9 cellular contexts compared by ENCODE assay signal in the genomic region with DNA sequence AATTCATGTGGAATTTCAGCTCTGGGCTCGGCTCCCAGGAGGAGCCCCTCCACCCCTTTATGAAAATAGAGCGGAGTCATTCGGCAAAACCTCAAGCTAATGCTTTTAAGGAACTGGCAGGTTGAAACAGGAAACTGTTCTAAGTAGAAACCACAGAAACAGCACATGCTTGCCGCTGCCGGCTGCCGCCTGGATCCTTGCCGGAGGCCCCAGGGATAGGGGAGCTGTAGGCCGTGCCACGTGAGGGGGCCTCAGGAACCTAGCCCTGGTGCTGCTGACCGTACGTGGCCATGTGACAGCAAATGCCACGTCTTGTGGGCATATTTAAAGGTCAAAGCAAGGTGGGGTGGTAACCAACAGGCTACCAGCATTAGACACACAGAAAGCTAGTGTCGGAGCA.
DNase-seq lines count a peak whose midpoint lies in the region; FAIRE-seq and TF ChIP-seq lines count a peak whose summit lies in the region.
"Had no signal": no experiment of that assay in that cellular context is flagged by ENCODE, and none has a peak within 500 bp of the region (broad histone marks: within the 10 kb centered on the region; RNA-seq: fewer than 3 reads in every experiment).

No MANE protein-coding gene starts in this region.

- H3K4me3 ChIP-seq in left ventricle myocardium inferior (no peak overlapping the region), spleen (peak overlapping the region in 1 of 8 donors; percentile 3), endodermal cell (ENCODE audit: low read length) (no peak overlapping the region)

- H3K9ac ChIP-seq in endodermal cell (ENCODE audit: extremely low read depth, low read length, poor library complexity, severe bottlenecking) = no peak overlapping the region

- H3K4me1 ChIP-seq in left ventricle myocardium inferior (peaks cover 27% of the 10 kb centered on the region), spleen (peaks cover 9 to 29% (median 20%) of the 10 kb centered on the region in 6 donors), endodermal cell (ENCODE audit: control insufficient read depth, insufficient read depth, low read length) (no peaks in the 10 kb centered on the region)

- 13 to 19% (median 14%) methylated on average over 12 to 13 of the region's 13 CpGs for WGBS in spleen, 5 donors
- 93% methylated on average over 4 to 13 of the region's 13 CpGs for WGBS in endodermal cell (ENCODE audit: insufficient coverage in 1 of 2, insufficient read length in 1 of 2), 2 experiments

- H3K27ac ChIP-seq in left ventricle myocardium inferior (replicated peaks) = peak overlapping the region; percentile 68
- peak overlapping the region in 4 of 8 donors; percentile 34 to 50 (median 37) for H3K27ac ChIP-seq in spleen
- no peak overlapping the region for H3K27ac ChIP-seq in endodermal cell (ENCODE audit: low read depth, low read length)

- H3K4me1 Mint-ChIP-seq in activated T-helper 2 cell treated with anti-CD3 and anti-CD28 coated beads, Interferon-gamma antibody, Interleukin-2, Interleukin-4, amounts not matched to agents 10 μg/mL and 5 μg/mL and 100 μg/mL, durations not matched to agents 14 hours and 24 hours and 36 hours (ENCODE audit: low read depth) = peaks cover 33% of the 10 kb centered on the region
- peaks cover 2% of the 10 kb centered on the region for H3K4me1 Mint-ChIP-seq in endodermal cell

- no peaks in the 10 kb centered on the region for H3K36me3 Mint-ChIP-seq in activated T-helper 2 cell treated with anti-CD3 and anti-CD28 coated beads, Interferon-gamma antibody, Interleukin-2, Interleukin-4, amounts not matched to agents 10 μg/mL and 5 μg/mL and 100 μg/mL, durations not matched to agents 14 hours and 24 hours and 36 hours (ENCODE audit: low read depth)
- no peaks in the 10 kb centered on the region for H3K36me3 Mint-ChIP-seq in endodermal cell (ENCODE audit: low read depth)

- H3K27me3 ChIP-seq in left ventricle myocardium inferior (ENCODE audit: low read depth) = no peaks in the 10 kb centered on the region
- H3K27me3 ChIP-seq in spleen (replicated peaks in 1 of 7) = peaks cover 0 to 18% (median 0%) of the 10 kb centered on the region in 7 donors
- H3K27me3 ChIP-seq in endodermal cell (ENCODE audit: control insufficient read depth, insufficient read depth, low read length, poor library complexity, severe bottlenecking) = no peaks in the 10 kb centered on the region

- TF ChIP-seq CTCF in left ventricle myocardium inferior (IDR thresholded peaks at IDR 0.05; ENCODE audit: borderline replicate concordance) (no peak), spleen (IDR thresholded peaks at IDR 0.05 in 8 of 11, conservative IDR thresholded peaks at IDR 0.05 in 3 of 11) (no peak), endodermal cell (conservative IDR thresholded peaks at IDR 0.05) (no peak)

- peak overlapping the region; percentile 20 for H3K27ac Mint-ChIP-seq in activated T-helper 2 cell treated with anti-CD3 and anti-CD28 coated beads, Interferon-gamma antibody, Interleukin-2, Interleukin-4, amounts not matched to agents 10 μg/mL and 5 μg/mL and 100 μg/mL, durations not matched to agents 14 hours and 24 hours and 36 hours
- H3K27ac Mint-ChIP-seq in endodermal cell = no peak overlapping the region

- intact Hi-C loops in activated T-helper 2 cell treated with anti-CD3 and anti-CD28 coated beads, Interferon-gamma antibody, Interleukin-2, Interleukin-4, amounts not matched to agents 10 μg/mL and 5 μg/mL and 100 μg/mL, durations not matched to agents 14 hours and 24 hours and 36 hours (cut with micrococcal nuclease) = loop anchor here (5.0 kb wide), 1 partner anchor 76 kb away; no protein-coding TSS in a partner anchor
- intact Hi-C loops in left ventricle myocardium inferior (cut with micrococcal nuclease) = no loop called here
- intact Hi-C loops in spleen (cut with DNase I; ENCODE audit: low total_unique reads) = no loop called here

- TF ChIP-seq POLR2A in spleen (IDR thresholded peaks at IDR 0.05) = no peak

- peak; percentile 35 for DNase-seq in GM18507 (ENCODE audit: extremely low spot score, insufficient read length, low read depth)
- DNase-seq in NAMALWA (ENCODE audit: low spot score) = peak; percentile 29
- peak; percentile 26 for DNase-seq in activated T-helper 2 cell treated with anti-CD3 and anti-CD28 coated beads, Interferon-gamma antibody, Interleukin-2, Interleukin-4, amounts not matched to agents 10 μg/mL and 5 μg/mL and 100 μg/mL, durations not matched to agents 14 hours and 24 hours and 36 hours (ENCODE audit: low spot score)
- peak; percentile 72 for DNase-seq in left ventricle myocardium inferior
- peak; percentile 88 for DNase-seq in spleen
- no peak for DNase-seq in 8988T
- no peak for DNase-seq in NCI-H526 treated with DMSO at 0.1 percent for 48 hours (lab: John Stamatoyannopoulos, UW)
- no peak for DNase-seq in endodermal cell

- peak; percentile 80 for FAIRE-seq in GM18507 (lab: Jason Lieb, UNC)

- no peak overlapping the region for H3K4me3 Mint-ChIP-seq in activated T-helper 2 cell treated with anti-CD3 and anti-CD28 coated beads, Interferon-gamma antibody, Interleukin-2, Interleukin-4, amounts not matched to agents 10 μg/mL and 5 μg/mL and 100 μg/mL, durations not matched to agents 14 hours and 24 hours and 36 hours (ENCODE audit: low read depth)
- H3K4me3 Mint-ChIP-seq in endodermal cell = no peak overlapping the region
- H3K4me3 Mint-ChIP-seq: neural crest cell had no signal

- peaks cover 23% of the 10 kb centered on the region for H3K27me3 Mint-ChIP-seq in activated T-helper 2 cell treated with anti-CD3 and anti-CD28 coated beads, Interferon-gamma antibody, Interleukin-2, Interleukin-4, amounts not matched to agents 10 μg/mL and 5 μg/mL and 100 μg/mL, durations not matched to agents 14 hours and 24 hours and 36 hours (ENCODE audit: low read depth)
- H3K27me3 Mint-ChIP-seq in endodermal cell (ENCODE audit: insufficient read depth) = no peaks in the 10 kb centered on the region

- H3K9me3 Mint-ChIP-seq in activated T-helper 2 cell treated with anti-CD3 and anti-CD28 coated beads, Interferon-gamma antibody, Interleukin-2, Interleukin-4, amounts not matched to agents 10 μg/mL and 5 μg/mL and 100 μg/mL, durations not matched to agents 14 hours and 24 hours and 36 hours = no peaks in the 10 kb centered on the region
- peaks cover 7% of the 10 kb centered on the region for H3K9me3 Mint-ChIP-seq in endodermal cell

- H3K36me3 ChIP-seq in left ventricle myocardium inferior (no peaks in the 10 kb centered on the region), spleen (no peaks in the 10 kb centered on the region), endodermal cell (ENCODE audit: control insufficient read depth, insufficient read depth, low read length) (no peaks in the 10 kb centered on the region)

- H3K9me3 ChIP-seq in left ventricle myocardium inferior (replicated peaks) = no peaks in the 10 kb centered on the region
- H3K9me3 ChIP-seq in spleen = no peaks in the 10 kb centered on the region
- H3K9me3 ChIP-seq in endodermal cell (ENCODE audit: control insufficient read depth, low read length) = no peaks in the 10 kb centered on the region

Comparison
In these comparisons a context has a peak if more than half of its experiments do, and no peak if none do; other contexts are left out.
1. DNase-seq: peak in GM18507 (single experiment), NAMALWA (single experiment), activated T-helper 2 cell treated with anti-CD3 and anti-CD28 coated beads, Interferon-gamma antibody, Interleukin-2, Interleukin-4, amounts not matched to agents 10 μg/mL and 5 μg/mL and 100 μg/mL, durations not matched to agents 14 hours and 24 hours and 36 hours (single experiment), left ventricle myocardium inferior (single experiment) and spleen (single experiment); none in 8988T (single experiment), NCI-H526 treated with DMSO at 0.1 percent for 48 hours (single experiment) and endodermal cell (single experiment).